12 cellular contexts compared by ENCODE assay signal in the genomic region with DNA sequence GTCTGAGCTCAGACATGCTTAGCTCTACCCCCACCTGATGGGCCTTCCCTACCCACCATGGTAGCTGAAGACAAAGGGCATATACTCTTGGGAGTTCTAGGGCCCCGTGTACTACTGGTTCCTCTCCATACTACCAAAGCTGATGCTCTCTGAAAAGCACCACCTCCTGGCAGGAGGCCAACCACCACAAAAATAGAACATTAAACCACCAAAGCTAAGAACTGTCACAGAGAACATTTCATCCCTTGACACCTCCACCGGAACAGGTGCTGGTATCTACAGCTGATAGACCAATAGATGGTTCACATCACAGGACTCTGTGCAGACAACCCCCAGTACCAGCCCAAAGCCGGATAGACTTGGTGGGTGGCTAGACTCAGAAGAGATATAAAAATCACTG. TPM values are rescaled to one million over a fixed set of nuclear protein-coding genes. Genes with fewer than 3 reads are reported as not detected.
DNase-seq lines count a peak whose midpoint lies in the region; ATAC-seq lines count a peak whose summit lies in the region.
"Had no signal": no experiment of that assay in that cellular context is flagged by ENCODE, and none has a peak within 500 bp of the region (broad histone marks: within the 10 kb centered on the region; RNA-seq: fewer than 3 reads in every experiment).

No MANE protein-coding gene starts in this region.

- DNase-seq in posterior vena cava (ENCODE audit: low spot score) (no peak), DMS79 treated with DMSO at 0.1 percent for 48 hours (lab: John Stamatoyannopoulos, UW) (no peak), DMS53 treated with DMSO at 0.1 percent for 48 hours (lab: John Stamatoyannopoulos, UW; ENCODE audit: unreplicated experiment) (no peak)
- DNase-seq: activated naive CD4-positive, alpha-beta T cell treated with anti-CD3 and anti-CD28 coated beads for 36 hours; NCI-H187; NK-92 treated with Interleukin-12 subunit alpha and Interleukin-12 subunit beta, amount 100 ng/mL, for 24 hours; testis had no signal

- no peaks in the 10 kb centered on the region for H3K27me3 Mint-ChIP-seq in activated T-helper 17 cell treated with anti-CD3 and anti-CD28 coated beads, Interleukin-2, amount 50 U/mL, for 72 hours
- H3K27me3 Mint-ChIP-seq: brain had no signal

- no peaks in the 10 kb centered on the region for H3K4me1 Mint-ChIP-seq in activated T-helper 17 cell treated with anti-CD3 and anti-CD28 coated beads, Interleukin-2, amount 50 U/mL, for 72 hours
- H3K4me1 Mint-ChIP-seq: brain had no signal

- no peaks in the 10 kb centered on the region for H3K36me3 Mint-ChIP-seq in activated T-helper 17 cell treated with anti-CD3 and anti-CD28 coated beads, Interleukin-2, amount 50 U/mL, for 72 hours (ENCODE audit: low read depth)

- H3K9me3 Mint-ChIP-seq in activated T-helper 17 cell treated with anti-CD3 and anti-CD28 coated beads, Interleukin-2, amount 50 U/mL, for 72 hours = no peaks in the 10 kb centered on the region
- H3K9me3 Mint-ChIP-seq: activated naive CD4-positive, alpha-beta T cell treated with anti-CD3 and anti-CD28 coated beads for 36 hours had no signal

- intact Hi-C loops in posterior vena cava (cut with DNase I) = no loop called here

- no peak overlapping the region for H3K27ac Mint-ChIP-seq in activated T-helper 17 cell treated with anti-CD3 and anti-CD28 coated beads, Interleukin-2, amount 50 U/mL, for 72 hours
- H3K27ac Mint-ChIP-seq: activated naive CD4-positive, alpha-beta T cell treated with anti-CD3 and anti-CD28 coated beads for 36 hours; brain had no signal

- H3K4me3 Mint-ChIP-seq in activated T-helper 17 cell treated with anti-CD3 and anti-CD28 coated beads, Interleukin-2, amount 50 U/mL, for 72 hours = no peak overlapping the region
- H3K4me3 Mint-ChIP-seq: activated naive CD4-positive, alpha-beta T cell treated with anti-CD3 and anti-CD28 coated beads for 36 hours; brain had no signal

- ATAC-seq in GM19043 (IDR thresholded peaks at IDR 0.05; ENCODE audit: low read depth, unreplicated experiment) (peak; percentile 74), GM21717 (IDR thresholded peaks at IDR 0.05; ENCODE audit: unreplicated experiment) (peak; percentile 66), HG03342 (IDR thresholded peaks at IDR 0.05; ENCODE audit: unreplicated experiment) (peak; percentile 61)
- no peak for ATAC-seq in activated T-helper 17 cell treated with anti-CD3 and anti-CD28 coated beads, Interleukin-2, amount 50 U/mL, for 72 hours (replicated peaks)

RNA-seq across cellular contexts. Expression of a gene that starts 13.4 kb away (rescaled TPM):
- 1 to 10 TPM; 3.2 to 3.9 TPM for total RNA-seq in posterior vena cava
- 1 to 10 TPM; 6.5 to 7.0 TPM for total RNA-seq in activated T-helper 17 cell treated with anti-CD3 and anti-CD28 coated beads, Interleukin-2, amount 50 U/mL, for 72 hours
